In the genomic region with DNA sequence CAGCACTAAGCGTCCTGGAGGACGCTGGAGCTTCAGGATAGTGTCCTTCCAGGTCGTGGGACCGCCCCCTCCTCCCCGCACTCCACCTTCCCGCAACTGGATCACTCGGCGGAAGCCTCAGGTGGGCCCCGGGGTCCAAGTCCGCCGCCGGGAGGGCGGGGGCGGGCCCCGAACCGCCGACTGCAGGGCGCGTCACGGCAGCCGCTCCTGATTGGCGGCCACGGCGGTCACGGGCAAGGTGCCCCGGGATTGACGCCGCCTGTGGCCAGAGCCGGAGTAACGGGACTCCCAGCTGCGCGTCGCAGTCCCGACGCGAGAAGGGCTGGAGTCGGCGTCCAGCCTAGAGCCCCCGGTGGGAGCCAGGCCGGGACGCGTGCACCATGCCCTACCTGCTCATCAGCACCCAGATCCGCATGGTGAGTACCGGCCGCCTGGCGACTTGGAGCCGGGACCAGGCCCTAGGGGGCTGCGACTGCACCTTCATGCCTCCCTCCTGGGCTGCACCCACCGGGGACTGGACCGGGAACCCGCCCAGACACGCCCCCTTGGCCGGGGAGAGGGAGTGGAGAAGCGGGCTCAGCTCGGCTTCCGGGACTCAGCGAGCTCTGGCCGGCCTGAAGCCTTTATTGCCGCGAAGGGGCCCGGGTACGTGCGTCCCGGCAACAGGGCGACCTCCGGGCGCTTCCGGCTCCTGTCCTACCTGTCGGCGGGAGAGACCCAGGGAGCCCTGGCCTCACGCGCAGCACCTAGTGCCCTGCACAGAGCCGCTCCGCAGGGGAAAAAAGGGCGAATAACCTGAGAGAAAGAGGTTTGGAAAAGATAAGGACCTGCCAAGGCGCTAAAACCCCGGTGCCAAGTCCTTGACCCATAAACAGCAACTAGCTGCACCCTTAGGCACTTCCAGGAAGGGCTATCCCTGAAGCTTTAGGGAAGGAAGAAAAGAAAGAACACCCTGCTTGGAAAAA, we compare ENCODE assay signal across 8 cellular contexts. TPM values are rescaled to one million over a fixed set of nuclear protein-coding genes. Genes with fewer than 3 reads are reported as not detected.
DNase-seq lines count a peak whose midpoint lies in the region; ATAC-seq and TF ChIP-seq lines count a peak whose summit lies in the region.

A gene (plus strand): TSS at position 268 of the 965 bp plus-strand sequence. CDS start 113 bp downstream, at position 381.

- peaks cover 5% of the 10 kb centered on the region for H3K36me3 Mint-ChIP-seq in activated naive CD8-positive, alpha-beta T cell treated with anti-CD3 and anti-CD28 coated beads for 36 hours

- TF ChIP-seq POLR2A in heart left ventricle (IDR thresholded peaks at IDR 0.05), result peak in 1 of 2 donors; percentile 59

- H3K27me3 ChIP-seq in heart left ventricle, result no peaks in the 10 kb centered on the region

- peaks cover 0 to 17% (median 4%) of the 10 kb centered on the region in 9 donors for H3K36me3 ChIP-seq in heart left ventricle

- H3K4me3 Mint-ChIP-seq in activated naive CD8-positive, alpha-beta T cell treated with anti-CD3 and anti-CD28 coated beads for 36 hours, result peak within 1 kb of the TSS; percentile 72

- ATAC-seq in GM18498 (IDR thresholded peaks at IDR 0.05; ENCODE audit: unreplicated experiment), result peak; percentile 62
- peak; percentile 32 for ATAC-seq in HG03139 (IDR thresholded peaks at IDR 0.05; ENCODE audit: unreplicated experiment)
- ATAC-seq in heart left ventricle, result peak; percentile 26 to 78 (median 74)

- H3K27me3 Mint-ChIP-seq in activated naive CD8-positive, alpha-beta T cell treated with anti-CD3 and anti-CD28 coated beads for 36 hours, result no peaks in the 10 kb centered on the region

- H3K9me3 ChIP-seq in heart left ventricle, result no peaks in the 10 kb centered on the region

- peak; percentile 45 for DNase-seq in SHP77 treated with DMSO at 0.1 percent for 48 hours (lab: John Stamatoyannopoulos, UW)
- DNase-seq in activated naive CD8-positive, alpha-beta T cell treated with anti-CD3 and anti-CD28 coated beads for 36 hours, result peak; percentile 80
- peak; percentile 70 to 87 (median 74) for DNase-seq in heart left ventricle
- DNase-seq in posterior cingulate gyrus, result peak in 8 of 10 donors; percentile 35 to 94 (median 64)
- DNase-seq in NCI-H128 (lab: John Stamatoyannopoulos, UW; ENCODE audit: unreplicated experiment), result no peak

- H3K27ac Mint-ChIP-seq in activated naive CD8-positive, alpha-beta T cell treated with anti-CD3 and anti-CD28 coated beads for 36 hours, result peak within 1 kb of the TSS; percentile 75

- H3K4me1 Mint-ChIP-seq in activated naive CD8-positive, alpha-beta T cell treated with anti-CD3 and anti-CD28 coated beads for 36 hours, result peaks cover 39% of the 10 kb centered on the region

- H3K9me3 Mint-ChIP-seq in activated naive CD8-positive, alpha-beta T cell treated with anti-CD3 and anti-CD28 coated beads for 36 hours, result no peaks in the 10 kb centered on the region

- peak within 1 kb of the TSS; percentile 100 for H3K27ac ChIP-seq in 22Rv1
- peak within 1 kb of the TSS in 11 of 12 donors; percentile 47 to 80 (median 62) for H3K27ac ChIP-seq in heart left ventricle

- H3K4me3 ChIP-seq in heart left ventricle, result peak within 1 kb of the TSS; percentile 33 to 75 (median 58)

- TF ChIP-seq CTCF in 22Rv1 (IDR thresholded peaks at IDR 0.05) (peak; percentile 72), heart left ventricle (IDR thresholded peaks at IDR 0.05) (peak in 10 of 12 donors; percentile 8 to 55 (median 35))

- H3K4me1 ChIP-seq in heart left ventricle, result peaks cover 0 to 46% (median 23%) of the 10 kb centered on the region in 12 donors

- intact Hi-C loops in heart left ventricle (cut with DNase I), result loop anchor here in 4 of 10 donors (5.0 to 10.0 kb wide), 4 partner anchors 43 to 169 kb away; a partner anchor contains a TSS
- intact Hi-C loops in posterior cingulate gyrus (cut with DNase I), result no loop called here

- 0% methylated on average over 32 to 77 of the region's 77 CpGs for WGBS in heart left ventricle, 4 donors

RNA-seq across cellular contexts. Expression of the gene that starts here (rescaled TPM):
- 10 to 100 TPM; 35.2 to 35.9 TPM for total RNA-seq in activated naive CD8-positive, alpha-beta T cell treated with anti-CD3 and anti-CD28 coated beads for 36 hours
- total RNA-seq in heart left ventricle, result 10 to 100 TPM in 2 of 9 donors, 1 to 10 TPM in 7; 1.6 to 24.0 (median 6.6) TPM
- 10 to 100 TPM in 1 of 2 donors, 1 to 10 TPM in 1; 5.1 to 12.7 TPM for polyA plus RNA-seq in heart left ventricle
